9 cellular contexts compared by ENCODE assay signal in genomic region chr1:153881764-153882163, GRCh38. TPM values are rescaled to one million over a fixed set of nuclear protein-coding genes. Genes with fewer than 3 reads are reported as not detected.
DNase-seq lines count a peak whose midpoint lies in the region; ATAC-seq, FAIRE-seq and TF ChIP-seq lines count a peak whose summit lies in the region.
"Had no signal": no experiment of that assay in that cellular context is flagged by ENCODE, and none has a peak within 500 bp of the region (broad histone marks: within the 10 kb centered on the region; RNA-seq: fewer than 3 reads in every experiment).

No MANE protein-coding gene starts in this region.

- peak overlapping the region; percentile 97 for H3K27ac ChIP-seq in neural cell (ENCODE audit: low read length)

- no peaks in the 10 kb centered on the region for H4K20me1 ChIP-seq in neural cell (ENCODE audit: insufficient read depth)

- DNase-seq in D341Med (ENCODE audit: low spot score) = peak; percentile 46
- DNase-seq in NCI-H2081 (lab: John Stamatoyannopoulos, UW) = peak; percentile 89 to 93
- DNase-seq in cardiac fibroblast (ENCODE audit: low read depth in 2 of 2) = peak; percentile 48 to 49
- no peak for DNase-seq in GM12891 (ENCODE audit: insufficient read length, low spot score)
- no peak for DNase-seq in occipital lobe (lab: John Stamatoyannopoulos, UW)
- DNase-seq: naive B cell had no signal

- no peak for FAIRE-seq in GM12891 (lab: Jason Lieb, UNC)

- TF ChIP-seq RAD21 in neural cell (conservative IDR thresholded peaks at IDR 0.05) = no peak

- TF ChIP-seq CTCF in cardiac fibroblast (IDR thresholded peaks at IDR 0.05; ENCODE audit: low read depth, low read length) (no peak), neural cell (IDR thresholded peaks at IDR 0.05; ENCODE audit: poor library complexity, severe bottlenecking) (no peak)

- peak overlapping the region; percentile 15 for H3K4me2 ChIP-seq in neural cell (ENCODE audit: low read length)

- peaks cover 62% of the 10 kb centered on the region for H3K79me2 ChIP-seq in neural cell (replicated peaks; ENCODE audit: insufficient read depth, low read length)

- H3K4me3 ChIP-seq in cardiac fibroblast (replicated peaks in 1 of 2; ENCODE audit: low read depth in 2 of 2, low read length in 2 of 2) (peak overlapping the region in 1 of 2 donors; percentile 24), neural cell (ENCODE audit: low read length) (peak overlapping the region; percentile 19)

- no peaks in the 10 kb centered on the region for H3K27me3 ChIP-seq in neural cell (ENCODE audit: insufficient read depth, low read depth, low read length)

- no peak for TF ChIP-seq EP300 in neural cell (conservative IDR thresholded peaks at IDR 0.05; ENCODE audit: poor library complexity, severe bottlenecking)

- H3K9ac ChIP-seq in neural cell (ENCODE audit: low read length) = peak overlapping the region; percentile 66

- no peaks in the 10 kb centered on the region for H3F3A ChIP-seq in neural cell (ENCODE audit: insufficient read depth, low read length, poor library complexity, severe bottlenecking)

- no peaks in the 10 kb centered on the region for H3K36me3 ChIP-seq in neural cell (ENCODE audit: insufficient read depth, low read length)

- H2AFZ ChIP-seq in neural cell (ENCODE audit: low read depth, low read length) = no peak overlapping the region

- TF ChIP-seq POLR2A in GM12891 (IDR thresholded peaks at IDR 0.05; ENCODE audit: low read depth, low read length) = no peak

- ATAC-seq in GM21526 (IDR thresholded peaks at IDR 0.05; ENCODE audit: low FRiP score, unreplicated experiment) (no peak), HG02588 (IDR thresholded peaks at IDR 0.05; ENCODE audit: unreplicated experiment) (no peak)

- no peaks in the 10 kb centered on the region for H3K9me3 ChIP-seq in neural cell (ENCODE audit: low read length)

- H3K9me2 ChIP-seq in neural cell (ENCODE audit: insufficient read depth, low read length) = no peaks in the 10 kb centered on the region

TF ChIP-seq in neural cell, 6 proteins besides CTCF, POLR2A, EP300 and RAD21:
- no peak for TF ChIP-seq TAF1 (IDR thresholded peaks at IDR 0.05; ENCODE audit: low read depth)
- no peak for TF ChIP-seq EZH2 (IDR thresholded peaks at IDR 0.05; ENCODE audit: borderline replicate concordance, insufficient read depth, low read length, poor library complexity, severe bottlenecking)
- no peak for TF ChIP-seq POLR2AphosphoS5 (IDR thresholded peaks at IDR 0.05)

TF ChIP-seq in GM12891, 5 proteins besides CTCF, POLR2A, EP300 and RAD21:
- TF ChIP-seq TAF1 (IDR thresholded peaks at IDR 0.05; ENCODE audit: low read depth, low read length) (no peak), SPI1 (IDR thresholded peaks at IDR 0.05; ENCODE audit: low read depth, low read length) (no peak), PAX5 (IDR thresholded peaks at IDR 0.05; ENCODE audit: insufficient read depth, low read length, severe bottlenecking) (no peak), POLR2AphosphoS5 (IDR thresholded peaks at IDR 0.05; ENCODE audit: low read depth, low read length) (no peak), POU2F2 (IDR thresholded peaks at IDR 0.05; ENCODE audit: low read depth, low read length) (no peak)

RNA-seq across cellular contexts. Expression of gene GATAD2B, which starts 41.0 kb away (rescaled TPM):
- polyA plus RNA-seq in neural cell = 12.0 and 12.8 TPM in 2 replicates
- 19.0 and 27.2 TPM in 2 replicates for polyA minus RNA-seq in neural cell
- 9.4 TPM for polyA plus RNA-seq in GM12891 (2012; ENCODE audit: low read depth, missing spikeins)
- 18.2 TPM for total RNA-seq in occipital lobe

Comparison
In these comparisons a context has a peak if more than half of its experiments do, and no peak if none do; other contexts are left out.
1. DNase-seq: peak in D341Med (single experiment), NCI-H2081 (2 of 2) and cardiac fibroblast (2 of 2); none in GM12891 (single experiment) and occipital lobe (single experiment).